ENCODE assay signal across 13 cellular contexts in genomic region chr12:113794774-113795173, GRCh38.
"Had no signal": no experiment of that assay in that cellular context is flagged by ENCODE, and none has a peak within 500 bp of the region (broad histone marks: within the 10 kb centered on the region; RNA-seq: fewer than 3 reads in every experiment).

No MANE protein-coding gene starts in this region.

- H3K27ac ChIP-seq: dorsolateral prefrontal cortex, lower lobe of right lung, parathyroid adenoma, skin epidermis, uterus had no signal

- ATAC-seq: activated T-cell treated with anti-CD3 and anti-CD28 coated beads, Interleukin-2, amount 50 U/mL, for 72 hours; esophagus mucosa; lower lobe of right lung had no signal

- H3K36me3 ChIP-seq: lower lobe of right lung, uterus had no signal

- H3K4me1 ChIP-seq: lower lobe of right lung, parathyroid adenoma, uterus had no signal

- H3K4me3 ChIP-seq: dorsolateral prefrontal cortex, lower lobe of right lung, skin epidermis, uterus had no signal

- H3K9me3 ChIP-seq: lower lobe of right lung, uterus had no signal

- H3K27me3 ChIP-seq: dorsolateral prefrontal cortex, uterus had no signal

- DNase-seq: activated CD4-positive, alpha-beta memory T cell treated with anti-CD3 and anti-CD28 coated beads for 36 hours; activated CD4-positive, CD25-positive, alpha-beta regulatory T cell treated with anti-CD3 and anti-CD28 coated beads, Interleukin-2, amount 50 U/mL, for 72 hours; activated gamma-delta T cell treated with Interleukin-2 at 50 U/mL for 16 hours; activated naive CD8-positive, alpha-beta T cell treated with anti-CD3 and anti-CD28 coated beads, Interleukin-2, amount 10 ng/mL, durations not matched to agents 7 days and 5 days; activated T-cell treated with anti-CD3 and anti-CD28 coated beads, Interleukin-2, amount 50 U/mL, for 72 hours; anterior cingulate cortex; dorsolateral prefrontal cortex; hypothalamus; lower lobe of right lung; uterus had no signal
